34 cellular contexts compared by ENCODE assay signal in the genomic region with DNA sequence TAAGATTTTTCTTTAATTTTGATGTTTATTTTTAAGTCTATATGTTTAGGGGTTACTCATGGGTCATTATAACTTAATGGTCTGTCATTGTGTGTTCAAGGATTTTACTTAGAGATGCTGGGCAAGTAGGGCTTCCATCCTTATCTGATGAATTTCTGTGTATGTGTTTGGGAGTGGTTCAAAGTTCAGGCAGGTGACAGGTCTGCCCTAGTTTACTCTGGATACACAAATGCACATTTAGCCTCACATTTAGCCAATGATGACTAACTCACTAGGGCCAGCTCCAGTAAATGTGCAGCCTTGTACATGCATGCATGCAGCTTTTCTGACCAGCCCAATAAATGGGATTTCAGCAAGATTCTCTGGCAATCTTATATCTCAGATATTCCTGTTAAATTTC.
"Had no signal": no experiment of that assay in that cellular context is flagged by ENCODE, and none has a peak within 500 bp of the region (broad histone marks: within the 10 kb centered on the region; RNA-seq: fewer than 3 reads in every experiment).

No MANE protein-coding gene starts in this region.

- H3K27me3 ChIP-seq: breast epithelium, foreskin keratinocyte, heart left ventricle, neutrophil, ovary, sigmoid colon, stomach, thyroid gland, upper lobe of right lung had no signal

- H3K4me3 ChIP-seq: breast epithelium, ovary, prostate gland, sigmoid colon, stomach, thyroid gland, upper lobe of right lung had no signal

- H3K27me3 Mint-ChIP-seq: activated CD4-positive, alpha-beta memory T cell treated with anti-CD3 and anti-CD28 coated beads, Interleukin-2, amount 10 ng/mL, durations not matched to agents 7 days and 5 days; activated CD4-positive, alpha-beta T cell treated with anti-CD3 and anti-CD28 coated beads, Interleukin-2, amount 10 ng/mL, durations not matched to agents 24 days and 14 days; activated naive CD4-positive, alpha-beta T cell treated with anti-CD3 and anti-CD28 coated beads, Interleukin-2, amount 50 U/mL, for 24 hours; activated T-cell treated with anti-CD3 and anti-CD28 coated beads, Interleukin-2, amount 50 U/mL, for 24 hours; activated T-helper 17 cell treated with anti-CD3 and anti-CD28 coated beads, Interleukin-2, amount 50 U/mL, for 72 hours; dendritic cell treated with granulocyte-macrophage colony-stimulating factor and Interleukin-4, amounts not matched to agents 40 ng/mL and 50 ng/mL, for 4 days; naive B cell; stimulated activated naive B cell treated with anti-CD40 and anti-IgM and Interleukin-4, amounts not matched to agents 10 μg/mL and 1 μg/mL and 100 μg/mL, for 72 hours; T-helper 17 cell had no signal

- H3K4me3 Mint-ChIP-seq: activated CD4-positive, alpha-beta memory T cell treated with anti-CD3 and anti-CD28 coated beads, Interleukin-2, amount 10 ng/mL, durations not matched to agents 7 days and 5 days; activated CD4-positive, alpha-beta T cell treated with anti-CD3 and anti-CD28 coated beads, Interleukin-2, amount 10 ng/mL, durations not matched to agents 24 days and 14 days; activated naive CD4-positive, alpha-beta T cell treated with anti-CD3 and anti-CD28 coated beads, Interleukin-2, amount 50 U/mL, for 24 hours; activated T-cell treated with anti-CD3 and anti-CD28 coated beads, Interleukin-2, amount 50 U/mL, for 24 hours; activated T-helper 17 cell treated with anti-CD3 and anti-CD28 coated beads, Interleukin-2, amount 50 U/mL, for 72 hours; dendritic cell treated with granulocyte-macrophage colony-stimulating factor and Interleukin-4, amounts not matched to agents 40 ng/mL and 50 ng/mL, for 4 days; endodermal cell; naive B cell; nephron progenitor cell; stimulated activated naive B cell treated with anti-CD40 and anti-IgM and Interleukin-4, amounts not matched to agents 10 μg/mL and 1 μg/mL and 100 μg/mL, for 72 hours; T-helper 17 cell had no signal

- H3K27ac Mint-ChIP-seq: activated CD4-positive, alpha-beta memory T cell treated with anti-CD3 and anti-CD28 coated beads, Interleukin-2, amount 10 ng/mL, durations not matched to agents 7 days and 5 days; activated CD4-positive, alpha-beta T cell treated with anti-CD3 and anti-CD28 coated beads, Interleukin-2, amount 10 ng/mL, durations not matched to agents 24 days and 14 days; activated naive CD4-positive, alpha-beta T cell treated with anti-CD3 and anti-CD28 coated beads, Interleukin-2, amount 50 U/mL, for 24 hours; activated T-cell treated with anti-CD3 and anti-CD28 coated beads, Interleukin-2, amount 50 U/mL, for 24 hours; activated T-helper 17 cell treated with anti-CD3 and anti-CD28 coated beads, Interleukin-2, amount 50 U/mL, for 72 hours; dendritic cell treated with granulocyte-macrophage colony-stimulating factor and Interleukin-4, amounts not matched to agents 40 ng/mL and 50 ng/mL, for 4 days; endodermal cell; nephron progenitor cell; stimulated activated naive B cell treated with anti-CD40 and anti-IgM and Interleukin-4, amounts not matched to agents 10 μg/mL and 1 μg/mL and 100 μg/mL, for 72 hours; T-helper 17 cell had no signal

- H3K4me1 Mint-ChIP-seq: activated CD4-positive, alpha-beta memory T cell treated with anti-CD3 and anti-CD28 coated beads, Interleukin-2, amount 10 ng/mL, durations not matched to agents 7 days and 5 days; activated CD4-positive, alpha-beta T cell treated with anti-CD3 and anti-CD28 coated beads, Interleukin-2, amount 10 ng/mL, durations not matched to agents 24 days and 14 days; activated naive CD4-positive, alpha-beta T cell treated with anti-CD3 and anti-CD28 coated beads, Interleukin-2, amount 50 U/mL, for 24 hours; activated T-helper 17 cell treated with anti-CD3 and anti-CD28 coated beads, Interleukin-2, amount 50 U/mL, for 72 hours; endodermal cell; naive B cell; nephron progenitor cell; stimulated activated naive B cell treated with anti-CD40 and anti-IgM and Interleukin-4, amounts not matched to agents 10 μg/mL and 1 μg/mL and 100 μg/mL, for 72 hours; T-helper 17 cell had no signal

- H3K36me3 ChIP-seq: breast epithelium, heart left ventricle, neutrophil, ovary, prostate gland, sigmoid colon, stomach, thyroid gland, upper lobe of right lung, WERI-Rb-1 had no signal

- H3K9me3 Mint-ChIP-seq: activated naive CD4-positive, alpha-beta T cell treated with anti-CD3 and anti-CD28 coated beads, Interleukin-2, amount 50 U/mL, for 24 hours; nephron progenitor cell had no signal

- H3K36me3 Mint-ChIP-seq: activated naive CD4-positive, alpha-beta T cell treated with anti-CD3 and anti-CD28 coated beads, Interleukin-2, amount 50 U/mL, for 24 hours; naive B cell; stimulated activated naive B cell treated with anti-CD40 and anti-IgM and Interleukin-4, amounts not matched to agents 10 μg/mL and 1 μg/mL and 100 μg/mL, for 72 hours had no signal

- H3K9me3 ChIP-seq: neutrophil, prostate gland, thyroid gland, upper lobe of right lung had no signal

- DNase-seq: activated CD4-positive, alpha-beta memory T cell treated with anti-CD3 and anti-CD28 coated beads, Interleukin-2, amount 10 ng/mL, durations not matched to agents 7 days and 5 days; activated CD4-positive, alpha-beta T cell treated with anti-CD3 and anti-CD28 coated beads, Interleukin-2, amount 10 ng/mL, durations not matched to agents 24 days and 14 days; activated CD8-positive, alpha-beta memory T cell treated with anti-CD3 and anti-CD28 coated beads, Interleukin-2, amount 50 U/mL, for 48 hours; activated gamma-delta T cell treated with Interleukin-2 at 50 U/mL for 16 hours; activated T-cell treated with anti-CD3 and anti-CD28 coated beads, Interleukin-2, amount 50 U/mL, for 24 hours; central memory CD4-positive, alpha-beta T cell; endodermal cell; foreskin keratinocyte; heart left ventricle; left ventricle myocardium superior; mammary epithelial cell; naive B cell; nephron progenitor cell; ovary; retina; sigmoid colon; small intestine; stimulated activated CD4-positive, alpha-beta T cell treated with anti-CD3 and anti-CD28 coated beads, Interleukin-4, amount 100 ng/mL, for 4 hours; stimulated activated CD8-positive, alpha-beta memory T cell treated with anti-CD3 and anti-CD28 coated beads, Interleukin-4, amount 100 ng/mL, for 48 hours; stimulated activated naive B cell treated with anti-CD40 and anti-IgM and Interleukin-4, amounts not matched to agents 10 μg/mL and 1 μg/mL and 100 μg/mL, for 72 hours; stomach; T-helper 17 cell; T1000; thyroid gland; upper lobe of right lung; WERI-Rb-1 had no signal

- ATAC-seq: activated CD4-positive, CD25-positive, alpha-beta regulatory T cell treated with anti-CD3 and anti-CD28 coated beads, Interleukin-2, amount 50 U/mL, for 24 hours; activated T-helper 17 cell treated with anti-CD3 and anti-CD28 coated beads, Interleukin-2, amount 50 U/mL, for 72 hours; esophagus mucosa; foreskin keratinocyte; heart left ventricle; stimulated activated naive B cell treated with anti-CD40 and anti-IgM and Interleukin-4, amounts not matched to agents 10 μg/mL and 1 μg/mL and 100 μg/mL, for 72 hours; T-helper 17 cell; upper lobe of right lung had no signal

- H3K4me1 ChIP-seq: breast epithelium, foreskin keratinocyte, heart left ventricle, prostate gland, sigmoid colon, stomach, thyroid gland, upper lobe of right lung had no signal

- H3K27ac ChIP-seq: breast epithelium, foreskin keratinocyte, heart left ventricle, neutrophil, ovary, prostate gland, sigmoid colon, stomach, thyroid gland, upper lobe of right lung, WERI-Rb-1 had no signal
